Comparison of ENCODE assay signal across 8 cellular contexts in genomic region chr4:38069271-38069760, GRCh38.
DNase-seq lines count a peak whose midpoint lies in the region; ATAC-seq and TF ChIP-seq lines count a peak whose summit lies in the region.

No MANE protein-coding gene starts in this region.

- no peaks in the 10 kb centered on the region for H3K9me3 ChIP-seq in BLaER1 treated with 17β-estradiol and CSF1 and Interleukin-3, amounts not matched to agents 10 nM and 100 nM (replicated peaks in 1 of 11)
- no peaks in the 10 kb centered on the region for H3K9me3 ChIP-seq in cardiac muscle cell (ENCODE audit: low read depth)

- peak; percentile 89 for TF ChIP-seq CTCF in cardiac muscle cell (IDR thresholded peaks at IDR 0.05; ENCODE audit: low read depth, low read length)

- H4K20me1 ChIP-seq in BLaER1 treated with 17β-estradiol and CSF1 and Interleukin-3, amounts not matched to agents 10 nM and 100 nM, result no peaks in the 10 kb centered on the region

- H3K36me3 Mint-ChIP-seq in activated CD8-positive, alpha-beta T cell treated with anti-CD3 and anti-CD28 coated beads, Interleukin-2, amount 10 ng/mL, durations not matched to agents 7 days and 5 days (ENCODE audit: low read depth), result peaks cover 20% of the 10 kb centered on the region
- peaks cover 27% of the 10 kb centered on the region for H3K36me3 Mint-ChIP-seq in stimulated activated effector memory CD8-positive, alpha-beta T cell treated with anti-CD3 and anti-CD28 coated beads, Interleukin-12 subunit alpha, Interleukin-12 subunit beta, amount 100 ng/mL, for 72 hours

- no peak overlapping the region for H3K4me3 ChIP-seq in BLaER1 treated with 17β-estradiol and CSF1 and Interleukin-3, amounts not matched to agents 10 nM and 100 nM
- H3K4me3 ChIP-seq in cardiac muscle cell, result no peak overlapping the region

- H3K4me1 Mint-ChIP-seq in activated CD8-positive, alpha-beta T cell treated with anti-CD3 and anti-CD28 coated beads, Interleukin-2, amount 10 ng/mL, durations not matched to agents 7 days and 5 days (ENCODE audit: low read depth), result peaks cover 19% of the 10 kb centered on the region
- H3K4me1 Mint-ChIP-seq in stimulated activated effector memory CD8-positive, alpha-beta T cell treated with anti-CD3 and anti-CD28 coated beads, Interleukin-12 subunit alpha, Interleukin-12 subunit beta, amount 100 ng/mL, for 72 hours, result peaks cover 13% of the 10 kb centered on the region

- POLR2A ChIA-PET in activated CD8-positive, alpha-beta T cell treated with anti-CD3 and anti-CD28 coated beads, Interleukin-2, amount 10 ng/mL, durations not matched to agents 7 days and 5 days (lab: Charles Lee), result no interaction called here

- CTCF ChIA-PET in activated CD8-positive, alpha-beta T cell treated with anti-CD3 and anti-CD28 coated beads, Interleukin-2, amount 10 ng/mL, durations not matched to agents 7 days and 5 days (lab: Charles Lee), result interaction anchor here (0.6 to 3.6 kb wide), 20 partner anchors 9 to 713 kb away, joined by 3 to 34 read pairs (median 4); partner anchors contain the start of gene TLR10

- H3K9me3 Mint-ChIP-seq in activated CD8-positive, alpha-beta T cell treated with anti-CD3 and anti-CD28 coated beads, Interleukin-2, amount 10 ng/mL, durations not matched to agents 7 days and 5 days (ENCODE audit: insufficient read depth), result no peaks in the 10 kb centered on the region
- no peaks in the 10 kb centered on the region for H3K9me3 Mint-ChIP-seq in stimulated activated effector memory CD8-positive, alpha-beta T cell treated with anti-CD3 and anti-CD28 coated beads, Interleukin-12 subunit alpha, Interleukin-12 subunit beta, amount 100 ng/mL, for 72 hours

- H3K27me3 Mint-ChIP-seq in activated CD8-positive, alpha-beta T cell treated with anti-CD3 and anti-CD28 coated beads, Interleukin-2, amount 10 ng/mL, durations not matched to agents 7 days and 5 days (ENCODE audit: low read depth), result no peaks in the 10 kb centered on the region

- H3K4me2 ChIP-seq in BLaER1 treated with 17β-estradiol and CSF1 and Interleukin-3, amounts not matched to agents 10 nM and 100 nM, result peak overlapping the region in 8 of 11 experiments; percentile 5 to 95 (median 53); a peak in 16 of 22 replicates

- no peak overlapping the region for H3K4me3 Mint-ChIP-seq in activated CD8-positive, alpha-beta T cell treated with anti-CD3 and anti-CD28 coated beads, Interleukin-2, amount 10 ng/mL, durations not matched to agents 7 days and 5 days
- no peak overlapping the region for H3K4me3 Mint-ChIP-seq in stimulated activated effector memory CD8-positive, alpha-beta T cell treated with anti-CD3 and anti-CD28 coated beads, Interleukin-12 subunit alpha, Interleukin-12 subunit beta, amount 100 ng/mL, for 72 hours

- H3K36me3 ChIP-seq in BLaER1 treated with 17β-estradiol and CSF1 and Interleukin-3, amounts not matched to agents 10 nM and 100 nM, result peaks cover 12 to 76% (median 53%) of the 10 kb centered on the region in 11 experiments; a peak in 20 of 22 replicates
- H3K36me3 ChIP-seq in cardiac muscle cell, result no peaks in the 10 kb centered on the region

- H3K27ac Mint-ChIP-seq in activated CD8-positive, alpha-beta T cell treated with anti-CD3 and anti-CD28 coated beads, Interleukin-2, amount 10 ng/mL, durations not matched to agents 7 days and 5 days, result peak overlapping the region; percentile 15
- H3K27ac Mint-ChIP-seq in stimulated activated effector memory CD8-positive, alpha-beta T cell treated with anti-CD3 and anti-CD28 coated beads, Interleukin-12 subunit alpha, Interleukin-12 subunit beta, amount 100 ng/mL, for 72 hours, result peak overlapping the region; percentile 65

- H3K4me1 ChIP-seq in BLaER1 treated with 17β-estradiol and CSF1 and Interleukin-3, amounts not matched to agents 10 nM and 100 nM, result peaks cover 49 to 82% (median 80%) of the 10 kb centered on the region in 10 experiments
- peaks cover 6% of the 10 kb centered on the region for H3K4me1 ChIP-seq in cardiac muscle cell (ENCODE audit: low read depth)

- no peaks in the 10 kb centered on the region for H3K27me3 ChIP-seq in BLaER1 treated with 17β-estradiol and CSF1 and Interleukin-3, amounts not matched to agents 10 nM and 100 nM
- no peaks in the 10 kb centered on the region for H3K27me3 ChIP-seq in cardiac muscle cell

- DNase-seq in HPDE6-E6E7 (ENCODE audit: extremely low spot score) (peak; percentile 82), cardiac muscle cell (ENCODE audit: low read depth in 1 of 2, low spot score in 1 of 2) (peak; percentile 49 to 93), DMS153 (lab: John Stamatoyannopoulos, UW) (no peak)
- DNase-seq in activated CD8-positive, alpha-beta T cell treated with anti-CD3 and anti-CD28 coated beads, Interleukin-2, amount 10 ng/mL, durations not matched to agents 7 days and 5 days, result peak; percentile 29
- DNase-seq in stimulated activated effector memory CD8-positive, alpha-beta T cell treated with anti-CD3 and anti-CD28 coated beads, Interleukin-12 subunit alpha, Interleukin-12 subunit beta, amount 100 ng/mL, for 72 hours (ENCODE audit: low spot score in 2 of 2), result no peak

- no peak for ATAC-seq in activated CD8-positive, alpha-beta T cell treated with anti-CD3 and anti-CD28 coated beads, Interleukin-2, amount 10 ng/mL, durations not matched to agents 7 days and 5 days
- no peak for ATAC-seq in stimulated activated effector memory CD8-positive, alpha-beta T cell treated with anti-CD3 and anti-CD28 coated beads, Interleukin-12 subunit alpha, Interleukin-12 subunit beta, amount 100 ng/mL, for 72 hours
- ATAC-seq in GM21390 (IDR thresholded peaks at IDR 0.05; ENCODE audit: unreplicated experiment) (no peak), HG02885 (IDR thresholded peaks at IDR 0.05; ENCODE audit: poor library complexity, unreplicated experiment) (no peak)

- peak overlapping the region; percentile 25 to 97 (median 84); a peak in 19 of 22 replicates for H3K27ac ChIP-seq in BLaER1 treated with 17β-estradiol and CSF1 and Interleukin-3, amounts not matched to agents 10 nM and 100 nM
- H3K27ac ChIP-seq in cardiac muscle cell, result peak overlapping the region; percentile 12

- peak overlapping the region in 7 of 11 experiments; percentile 3 to 62 (median 57); a peak in 8 of 22 replicates for H3K9ac ChIP-seq in BLaER1 treated with 17β-estradiol and CSF1 and Interleukin-3, amounts not matched to agents 10 nM and 100 nM

Comparison
In these comparisons a context has a peak if more than half of its experiments do, and no peak if none do; other contexts are left out.
1. DNase-seq: peak in HPDE6-E6E7 (single experiment), activated CD8-positive, alpha-beta T cell treated with anti-CD3 and anti-CD28 coated beads, Interleukin-2, amount 10 ng/mL, durations not matched to agents 7 days and 5 days (single experiment) and cardiac muscle cell (2 of 2); none in stimulated activated effector memory CD8-positive, alpha-beta T cell treated with anti-CD3 and anti-CD28 coated beads, Interleukin-12 subunit alpha, Interleukin-12 subunit beta, amount 100 ng/mL, for 72 hours (0 of 2) and DMS153 (single experiment).